Comparison of ENCODE assay signal across 1 cellular context in the genomic region with DNA sequence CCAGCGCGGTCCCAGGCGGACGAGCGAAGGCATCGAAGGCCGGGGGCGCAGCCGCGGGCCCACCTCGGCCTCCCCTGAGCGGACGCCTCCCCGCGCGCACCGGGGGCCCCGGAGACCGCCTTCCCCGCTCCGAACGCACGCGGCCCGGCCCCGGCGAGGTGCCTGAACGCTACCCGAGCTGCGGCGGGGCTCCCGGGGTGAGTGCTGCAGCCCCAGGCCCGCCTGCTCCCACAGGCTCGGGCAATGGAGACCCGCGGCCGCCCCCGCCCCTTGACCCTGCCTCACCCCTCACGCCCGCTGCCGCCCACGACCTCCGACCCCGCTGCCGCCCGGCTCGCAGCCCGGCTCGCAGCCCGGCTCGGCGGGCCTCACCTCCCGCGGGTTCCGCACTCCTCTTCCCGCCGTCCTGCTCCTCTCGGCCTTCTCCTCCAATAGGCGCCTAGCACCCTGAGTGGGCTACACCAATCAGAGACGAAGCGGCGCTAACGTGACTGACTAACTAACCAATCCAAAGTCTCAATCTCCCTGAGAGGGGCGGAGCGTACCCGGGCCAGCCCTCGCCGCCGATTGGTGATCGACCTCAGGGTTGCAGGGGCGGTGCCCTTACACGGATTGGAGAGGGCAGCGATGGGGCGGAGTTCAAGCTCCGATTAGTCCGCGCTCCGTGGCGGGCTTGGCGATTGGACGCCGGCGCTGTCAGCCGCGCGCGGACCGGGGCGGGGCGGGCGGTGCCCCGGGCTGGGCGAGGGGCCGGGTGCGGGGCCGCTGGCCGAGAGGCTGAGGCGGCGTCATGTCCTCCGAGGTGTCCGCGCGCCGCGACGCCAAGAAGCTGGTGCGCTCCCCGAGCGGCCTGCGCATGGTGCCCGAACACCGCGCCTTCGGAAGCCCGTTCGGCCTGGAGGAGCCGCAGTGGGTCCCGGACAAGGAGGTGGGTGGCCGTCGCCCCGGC.
TF ChIP-seq lines count a peak whose summit lies in the region.

XRCC3 (minus strand) TSS at position 400 of the 949 bp plus-strand sequence. CDS start 4,364 bp downstream, outside the sequence.
ZFYVE21 (plus strand) TSS at position 759 of the 949 bp plus-strand sequence; CDS start at position 791, 32 bp downstream.

TF ChIP-seq in WTC11, 78 proteins besides CTCF, POLR2A, EP300 and RAD21 (continued from another document and continues in another):
- TF ChIP-seq, protein P1, sequence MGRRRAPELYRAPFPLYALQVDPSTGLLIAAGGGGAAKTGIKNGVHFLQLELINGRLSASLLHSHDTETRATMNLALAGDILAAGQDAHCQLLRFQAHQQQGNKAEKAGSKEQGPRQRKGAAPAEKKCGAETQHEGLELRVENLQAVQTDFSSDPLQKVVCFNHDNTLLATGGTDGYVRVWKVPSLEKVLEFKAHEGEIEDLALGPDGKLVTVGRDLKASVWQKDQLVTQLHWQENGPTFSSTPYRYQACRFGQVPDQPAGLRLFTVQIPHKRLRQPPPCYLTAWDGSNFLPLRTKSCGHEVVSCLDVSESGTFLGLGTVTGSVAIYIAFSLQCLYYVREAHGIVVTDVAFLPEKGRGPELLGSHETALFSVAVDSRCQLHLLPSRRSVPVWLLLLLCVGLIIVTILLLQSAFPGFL (CRISPR knock-in tag; IDR thresholded peaks at IDR 0.05; ENCODE audit: borderline replicate concordance), result no peak
- no peak for TF ChIP-seq PRRX2 (CRISPR knock-in tag; IDR thresholded peaks at IDR 0.05)
- TF ChIP-seq SMAD3 (CRISPR knock-in tag; IDR thresholded peaks at IDR 0.05; ENCODE audit: borderline replicate concordance), result no peak
- TF ChIP-seq, protein P2, sequence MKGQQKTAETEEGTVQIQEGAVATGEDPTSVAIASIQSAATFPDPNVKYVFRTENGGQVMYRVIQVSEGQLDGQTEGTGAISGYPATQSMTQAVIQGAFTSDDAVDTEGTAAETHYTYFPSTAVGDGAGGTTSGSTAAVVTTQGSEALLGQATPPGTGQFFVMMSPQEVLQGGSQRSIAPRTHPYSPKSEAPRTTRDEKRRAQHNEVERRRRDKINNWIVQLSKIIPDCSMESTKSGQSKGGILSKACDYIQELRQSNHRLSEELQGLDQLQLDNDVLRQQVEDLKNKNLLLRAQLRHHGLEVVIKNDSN (CRISPR knock-in tag; IDR thresholded peaks at IDR 0.05), result peak; percentile 78; the same call in 1 of the 2 replicates
- TF ChIP-seq NFYB (CRISPR knock-in tag; conservative IDR thresholded peaks at IDR 0.05; ENCODE audit: low read depth), result peak; percentile 97
- TF ChIP-seq, protein P3, sequence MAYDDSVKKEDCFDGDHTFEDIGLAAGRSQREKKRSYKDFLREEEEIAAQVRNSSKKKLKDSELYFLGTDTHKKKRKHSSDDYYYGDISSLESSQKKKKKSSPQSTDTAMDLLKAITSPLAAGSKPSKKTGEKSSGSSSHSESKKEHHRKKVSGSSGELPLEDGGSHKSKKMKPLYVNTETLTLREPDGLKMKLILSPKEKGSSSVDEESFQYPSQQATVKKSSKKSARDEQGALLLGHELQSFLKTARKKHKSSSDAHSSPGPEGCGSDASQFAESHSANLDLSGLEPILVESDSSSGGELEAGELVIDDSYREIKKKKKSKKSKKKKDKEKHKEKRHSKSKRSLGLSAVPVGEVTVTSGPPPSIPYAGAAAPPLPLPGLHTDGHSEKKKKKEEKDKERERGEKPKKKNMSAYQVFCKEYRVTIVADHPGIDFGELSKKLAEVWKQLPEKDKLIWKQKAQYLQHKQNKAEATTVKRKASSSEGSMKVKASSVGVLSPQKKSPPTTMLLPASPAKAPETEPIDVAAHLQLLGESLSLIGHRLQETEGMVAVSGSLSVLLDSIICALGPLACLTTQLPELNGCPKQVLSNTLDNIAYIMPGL (CRISPR knock-in tag; IDR thresholded peaks at IDR 0.05), result peak; percentile 32
- no peak for TF ChIP-seq TP53 (CRISPR knock-in tag; IDR thresholded peaks at IDR 0.05)
- TF ChIP-seq RORB (CRISPR knock-in tag; IDR thresholded peaks at IDR 0.05), result no peak
- TF ChIP-seq CREM (CRISPR knock-in tag; IDR thresholded peaks at IDR 0.05), result 0 out of 2 replicates have a peak, but pooled peaks have one; percentile 29
- TF ChIP-seq, protein P4, sequence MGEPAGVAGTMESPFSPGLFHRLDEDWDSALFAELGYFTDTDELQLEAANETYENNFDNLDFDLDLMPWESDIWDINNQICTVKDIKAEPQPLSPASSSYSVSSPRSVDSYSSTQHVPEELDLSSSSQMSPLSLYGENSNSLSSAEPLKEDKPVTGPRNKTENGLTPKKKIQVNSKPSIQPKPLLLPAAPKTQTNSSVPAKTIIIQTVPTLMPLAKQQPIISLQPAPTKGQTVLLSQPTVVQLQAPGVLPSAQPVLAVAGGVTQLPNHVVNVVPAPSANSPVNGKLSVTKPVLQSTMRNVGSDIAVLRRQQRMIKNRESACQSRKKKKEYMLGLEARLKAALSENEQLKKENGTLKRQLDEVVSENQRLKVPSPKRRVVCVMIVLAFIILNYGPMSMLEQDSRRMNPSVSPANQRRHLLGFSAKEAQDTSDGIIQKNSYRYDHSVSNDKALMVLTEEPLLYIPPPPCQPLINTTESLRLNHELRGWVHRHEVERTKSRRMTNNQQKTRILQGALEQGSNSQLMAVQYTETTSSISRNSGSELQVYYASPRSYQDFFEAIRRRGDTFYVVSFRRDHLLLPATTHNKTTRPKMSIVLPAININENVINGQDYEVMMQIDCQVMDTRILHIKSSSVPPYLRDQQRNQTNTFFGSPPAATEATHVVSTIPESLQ (CRISPR knock-in tag; IDR thresholded peaks at IDR 0.05), result no peak
- no peak for TF ChIP-seq ATF3 (CRISPR knock-in tag; conservative IDR thresholded peaks at IDR 0.05)
- no peak for TF ChIP-seq OVOL2 (CRISPR knock-in tag; IDR thresholded peaks at IDR 0.05; ENCODE audit: borderline replicate concordance)
- TF ChIP-seq ETV6 (CRISPR knock-in tag; IDR thresholded peaks at IDR 0.05), result no peak; the same call in 1 of the 2 replicates
- TF ChIP-seq, protein P5, sequence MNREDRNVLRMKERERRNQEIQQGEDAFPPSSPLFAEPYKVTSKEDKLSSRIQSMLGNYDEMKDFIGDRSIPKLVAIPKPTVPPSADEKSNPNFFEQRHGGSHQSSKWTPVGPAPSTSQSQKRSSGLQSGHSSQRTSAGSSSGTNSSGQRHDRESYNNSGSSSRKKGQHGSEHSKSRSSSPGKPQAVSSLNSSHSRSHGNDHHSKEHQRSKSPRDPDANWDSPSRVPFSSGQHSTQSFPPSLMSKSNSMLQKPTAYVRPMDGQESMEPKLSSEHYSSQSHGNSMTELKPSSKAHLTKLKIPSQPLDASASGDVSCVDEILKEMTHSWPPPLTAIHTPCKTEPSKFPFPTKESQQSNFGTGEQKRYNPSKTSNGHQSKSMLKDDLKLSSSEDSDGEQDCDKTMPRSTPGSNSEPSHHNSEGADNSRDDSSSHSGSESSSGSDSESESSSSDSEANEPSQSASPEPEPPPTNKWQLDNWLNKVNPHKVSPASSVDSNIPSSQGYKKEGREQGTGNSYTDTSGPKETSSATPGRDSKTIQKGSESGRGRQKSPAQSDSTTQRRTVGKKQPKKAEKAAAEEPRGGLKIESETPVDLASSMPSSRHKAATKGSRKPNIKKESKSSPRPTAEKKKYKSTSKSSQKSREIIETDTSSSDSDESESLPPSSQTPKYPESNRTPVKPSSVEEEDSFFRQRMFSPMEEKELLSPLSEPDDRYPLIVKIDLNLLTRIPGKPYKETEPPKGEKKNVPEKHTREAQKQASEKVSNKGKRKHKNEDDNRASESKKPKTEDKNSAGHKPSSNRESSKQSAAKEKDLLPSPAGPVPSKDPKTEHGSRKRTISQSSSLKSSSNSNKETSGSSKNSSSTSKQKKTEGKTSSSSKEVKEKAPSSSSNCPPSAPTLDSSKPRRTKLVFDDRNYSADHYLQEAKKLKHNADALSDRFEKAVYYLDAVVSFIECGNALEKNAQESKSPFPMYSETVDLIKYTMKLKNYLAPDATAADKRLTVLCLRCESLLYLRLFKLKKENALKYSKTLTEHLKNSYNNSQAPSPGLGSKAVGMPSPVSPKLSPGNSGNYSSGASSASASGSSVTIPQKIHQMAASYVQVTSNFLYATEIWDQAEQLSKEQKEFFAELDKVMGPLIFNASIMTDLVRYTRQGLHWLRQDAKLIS (CRISPR knock-in tag; IDR thresholded peaks at IDR 0.05; ENCODE audit: borderline replicate concordance), result no peak
- no peak for TF ChIP-seq ZNF138 (CRISPR knock-in tag; conservative IDR thresholded peaks at IDR 0.05)
- TF ChIP-seq, protein P6, sequence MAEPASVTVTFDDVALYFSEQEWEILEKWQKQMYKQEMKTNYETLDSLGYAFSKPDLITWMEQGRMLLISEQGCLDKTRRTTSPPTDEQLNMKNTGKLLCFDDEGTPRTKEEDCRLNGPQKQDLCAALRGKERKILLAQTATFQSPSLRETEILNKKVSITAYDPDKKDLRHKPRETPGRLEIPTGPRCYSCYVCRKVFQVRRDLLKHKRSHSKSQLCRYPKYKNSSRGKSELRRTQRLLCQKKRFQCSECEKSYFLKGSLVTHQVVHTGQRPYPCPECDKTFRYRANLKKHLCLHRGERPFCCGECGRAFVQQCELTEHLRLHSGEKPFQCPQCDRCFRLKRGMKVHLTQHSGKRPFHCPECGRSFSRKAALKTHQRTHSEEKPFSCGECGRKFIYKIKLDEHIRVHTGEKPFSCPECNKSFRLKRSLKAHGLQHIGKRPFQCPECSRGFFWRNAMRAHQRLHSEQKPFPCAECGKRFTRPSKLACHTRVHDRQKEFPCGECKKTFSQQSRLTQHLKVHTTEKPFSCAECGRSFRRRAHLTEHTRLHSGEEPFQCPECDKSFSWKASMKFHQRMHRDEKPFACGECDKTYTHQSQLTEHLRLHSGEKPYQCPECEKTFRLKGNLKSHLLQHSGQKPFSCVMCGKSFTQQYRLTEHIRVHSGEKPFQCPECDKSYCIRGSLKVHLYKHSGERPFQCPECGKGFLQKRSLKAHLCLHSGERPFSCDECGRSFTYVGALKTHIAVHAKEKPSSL (CRISPR knock-in tag; conservative IDR thresholded peaks at IDR 0.05), result no peak
- TF ChIP-seq ZNF423 (CRISPR knock-in tag; IDR thresholded peaks at IDR 0.05), result no peak
- peak; percentile 90 for TF ChIP-seq ZNF416 (CRISPR knock-in tag; IDR thresholded peaks at IDR 0.05)
- peak; percentile 96 for TF ChIP-seq SP1 (CRISPR knock-in tag; conservative IDR thresholded peaks at IDR 0.05)
- TF ChIP-seq, protein P7, sequence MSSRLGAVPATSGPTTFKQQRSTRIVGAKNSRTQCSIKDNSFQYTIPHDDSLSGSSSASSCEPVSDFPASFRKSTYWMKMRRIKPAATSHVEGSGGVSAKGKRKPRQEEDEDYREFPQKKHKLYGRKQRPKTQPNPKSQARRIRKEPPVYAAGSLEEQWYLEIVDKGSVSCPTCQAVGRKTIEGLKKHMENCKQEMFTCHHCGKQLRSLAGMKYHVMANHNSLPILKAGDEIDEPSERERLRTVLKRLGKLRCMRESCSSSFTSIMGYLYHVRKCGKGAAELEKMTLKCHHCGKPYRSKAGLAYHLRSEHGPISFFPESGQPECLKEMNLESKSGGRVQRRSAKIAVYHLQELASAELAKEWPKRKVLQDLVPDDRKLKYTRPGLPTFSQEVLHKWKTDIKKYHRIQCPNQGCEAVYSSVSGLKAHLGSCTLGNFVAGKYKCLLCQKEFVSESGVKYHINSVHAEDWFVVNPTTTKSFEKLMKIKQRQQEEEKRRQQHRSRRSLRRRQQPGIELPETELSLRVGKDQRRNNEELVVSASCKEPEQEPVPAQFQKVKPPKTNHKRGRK (CRISPR knock-in tag; IDR thresholded peaks at IDR 0.05; ENCODE audit: borderline replicate concordance), result no peak
- no peak for TF ChIP-seq ZNF263 (CRISPR knock-in tag; IDR thresholded peaks at IDR 0.05; ENCODE audit: low read depth)
- TF ChIP-seq, protein P8, sequence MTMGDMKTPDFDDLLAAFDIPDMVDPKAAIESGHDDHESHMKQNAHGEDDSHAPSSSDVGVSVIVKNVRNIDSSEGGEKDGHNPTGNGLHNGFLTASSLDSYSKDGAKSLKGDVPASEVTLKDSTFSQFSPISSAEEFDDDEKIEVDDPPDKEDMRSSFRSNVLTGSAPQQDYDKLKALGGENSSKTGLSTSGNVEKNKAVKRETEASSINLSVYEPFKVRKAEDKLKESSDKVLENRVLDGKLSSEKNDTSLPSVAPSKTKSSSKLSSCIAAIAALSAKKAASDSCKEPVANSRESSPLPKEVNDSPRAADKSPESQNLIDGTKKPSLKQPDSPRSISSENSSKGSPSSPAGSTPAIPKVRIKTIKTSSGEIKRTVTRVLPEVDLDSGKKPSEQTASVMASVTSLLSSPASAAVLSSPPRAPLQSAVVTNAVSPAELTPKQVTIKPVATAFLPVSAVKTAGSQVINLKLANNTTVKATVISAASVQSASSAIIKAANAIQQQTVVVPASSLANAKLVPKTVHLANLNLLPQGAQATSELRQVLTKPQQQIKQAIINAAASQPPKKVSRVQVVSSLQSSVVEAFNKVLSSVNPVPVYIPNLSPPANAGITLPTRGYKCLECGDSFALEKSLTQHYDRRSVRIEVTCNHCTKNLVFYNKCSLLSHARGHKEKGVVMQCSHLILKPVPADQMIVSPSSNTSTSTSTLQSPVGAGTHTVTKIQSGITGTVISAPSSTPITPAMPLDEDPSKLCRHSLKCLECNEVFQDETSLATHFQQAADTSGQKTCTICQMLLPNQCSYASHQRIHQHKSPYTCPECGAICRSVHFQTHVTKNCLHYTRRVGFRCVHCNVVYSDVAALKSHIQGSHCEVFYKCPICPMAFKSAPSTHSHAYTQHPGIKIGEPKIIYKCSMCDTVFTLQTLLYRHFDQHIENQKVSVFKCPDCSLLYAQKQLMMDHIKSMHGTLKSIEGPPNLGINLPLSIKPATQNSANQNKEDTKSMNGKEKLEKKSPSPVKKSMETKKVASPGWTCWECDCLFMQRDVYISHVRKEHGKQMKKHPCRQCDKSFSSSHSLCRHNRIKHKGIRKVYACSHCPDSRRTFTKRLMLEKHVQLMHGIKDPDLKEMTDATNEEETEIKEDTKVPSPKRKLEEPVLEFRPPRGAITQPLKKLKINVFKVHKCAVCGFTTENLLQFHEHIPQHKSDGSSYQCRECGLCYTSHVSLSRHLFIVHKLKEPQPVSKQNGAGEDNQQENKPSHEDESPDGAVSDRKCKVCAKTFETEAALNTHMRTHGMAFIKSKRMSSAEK (CRISPR knock-in tag; IDR thresholded peaks at IDR 0.05; ENCODE audit: borderline replicate concordance), result peak; percentile 40; the same call in 1 of the 2 replicates
- TF ChIP-seq, protein P9, sequence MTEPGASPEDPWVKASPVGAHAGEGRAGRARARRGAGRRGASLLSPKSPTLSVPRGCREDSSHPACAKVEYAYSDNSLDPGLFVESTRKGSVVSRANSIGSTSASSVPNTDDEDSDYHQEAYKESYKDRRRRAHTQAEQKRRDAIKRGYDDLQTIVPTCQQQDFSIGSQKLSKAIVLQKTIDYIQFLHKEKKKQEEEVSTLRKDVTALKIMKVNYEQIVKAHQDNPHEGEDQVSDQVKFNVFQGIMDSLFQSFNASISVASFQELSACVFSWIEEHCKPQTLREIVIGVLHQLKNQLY (CRISPR knock-in tag; IDR thresholded peaks at IDR 0.05), result no peak
- TF ChIP-seq ESRRA (CRISPR knock-in tag; IDR thresholded peaks at IDR 0.05; ENCODE audit: borderline replicate concordance), result peak; percentile 64; the same call in 1 of the 2 replicates
- TF ChIP-seq ELF4 (CRISPR knock-in tag; IDR thresholded peaks at IDR 0.05; ENCODE audit: low read depth), result no peak
- no peak for TF ChIP-seq ZNF396 (CRISPR knock-in tag; IDR thresholded peaks at IDR 0.05; ENCODE audit: borderline replicate concordance)
- TF ChIP-seq FOXJ3 (CRISPR knock-in tag; IDR thresholded peaks at IDR 0.05; ENCODE audit: borderline replicate concordance), result no peak
- TF ChIP-seq FOXP1 (CRISPR knock-in tag; IDR thresholded peaks at IDR 0.05; ENCODE audit: borderline replicate concordance), result peak; percentile 69
- peak; percentile 84 for TF ChIP-seq NFE2L1 (CRISPR knock-in tag; IDR thresholded peaks at IDR 0.05)
